Comparison of ENCODE assay signal across 2 cellular contexts in the genomic region with DNA sequence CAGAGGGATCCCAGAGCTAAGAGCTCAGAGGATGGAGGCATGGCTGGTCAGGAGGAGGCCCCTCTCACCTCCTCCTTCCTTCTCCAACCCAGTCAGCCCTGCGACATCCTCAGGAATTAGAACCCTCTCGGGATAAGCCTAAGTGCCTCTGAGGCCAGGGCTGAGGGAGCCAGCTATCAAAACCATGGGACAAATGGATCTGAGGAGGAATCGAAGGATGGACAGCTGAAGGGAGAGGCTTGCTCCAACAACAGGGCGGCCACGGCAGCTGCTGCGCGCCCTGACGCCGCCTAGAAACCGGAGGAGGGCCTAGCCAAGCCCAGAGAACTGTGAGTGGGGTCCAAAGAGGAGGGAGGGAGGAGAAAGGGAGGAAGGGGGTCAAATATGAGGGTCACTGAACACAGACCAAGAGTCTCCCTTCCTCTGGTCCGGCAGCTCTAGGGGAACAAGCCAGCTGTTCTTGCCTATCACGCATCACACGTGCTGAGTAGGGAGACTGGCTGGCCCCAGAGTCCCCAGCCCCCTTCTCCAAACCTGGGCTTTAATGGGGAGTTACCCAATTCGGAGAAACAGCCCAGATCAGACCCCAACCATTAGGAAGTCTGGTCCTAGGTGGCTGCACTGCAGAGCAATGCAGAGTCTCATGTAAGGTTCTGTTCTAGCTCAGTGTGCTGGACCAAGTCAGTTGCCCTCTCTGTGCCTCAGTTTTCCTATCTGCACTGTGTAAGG.
TF ChIP-seq lines count a peak whose summit lies in the region.

No MANE protein-coding gene starts in this region.

TF ChIP-seq in SK-N-SH treated with all-trans-retinoic acid at 6 μM for 48 hours, 23 proteins besides CTCF, POLR2A, EP300 and RAD21 (continued from another document):
- TF ChIP-seq, protein P1, sequence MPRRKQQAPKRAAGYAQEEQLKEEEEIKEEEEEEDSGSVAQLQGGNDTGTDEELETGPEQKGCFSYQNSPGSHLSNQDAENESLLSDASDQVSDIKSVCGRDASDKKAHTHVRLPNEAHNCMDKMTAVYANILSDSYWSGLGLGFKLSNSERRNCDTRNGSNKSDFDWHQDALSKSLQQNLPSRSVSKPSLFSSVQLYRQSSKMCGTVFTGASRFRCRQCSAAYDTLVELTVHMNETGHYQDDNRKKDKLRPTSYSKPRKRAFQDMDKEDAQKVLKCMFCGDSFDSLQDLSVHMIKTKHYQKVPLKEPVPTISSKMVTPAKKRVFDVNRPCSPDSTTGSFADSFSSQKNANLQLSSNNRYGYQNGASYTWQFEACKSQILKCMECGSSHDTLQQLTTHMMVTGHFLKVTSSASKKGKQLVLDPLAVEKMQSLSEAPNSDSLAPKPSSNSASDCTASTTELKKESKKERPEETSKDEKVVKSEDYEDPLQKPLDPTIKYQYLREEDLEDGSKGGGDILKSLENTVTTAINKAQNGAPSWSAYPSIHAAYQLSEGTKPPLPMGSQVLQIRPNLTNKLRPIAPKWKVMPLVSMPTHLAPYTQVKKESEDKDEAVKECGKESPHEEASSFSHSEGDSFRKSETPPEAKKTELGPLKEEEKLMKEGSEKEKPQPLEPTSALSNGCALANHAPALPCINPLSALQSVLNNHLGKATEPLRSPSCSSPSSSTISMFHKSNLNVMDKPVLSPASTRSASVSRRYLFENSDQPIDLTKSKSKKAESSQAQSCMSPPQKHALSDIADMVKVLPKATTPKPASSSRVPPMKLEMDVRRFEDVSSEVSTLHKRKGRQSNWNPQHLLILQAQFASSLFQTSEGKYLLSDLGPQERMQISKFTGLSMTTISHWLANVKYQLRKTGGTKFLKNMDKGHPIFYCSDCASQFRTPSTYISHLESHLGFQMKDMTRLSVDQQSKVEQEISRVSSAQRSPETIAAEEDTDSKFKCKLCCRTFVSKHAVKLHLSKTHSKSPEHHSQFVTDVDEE (CRISPR knock-in tag; IDR thresholded peaks at IDR 0.05) = no peak
- no peak for TF ChIP-seq ZFP3 (CRISPR knock-in tag; IDR thresholded peaks at IDR 0.05)
- no peak for TF ChIP-seq ZFP30 (CRISPR knock-in tag; IDR thresholded peaks at IDR 0.05)
TF ChIP-seq in SK-N-SH treated with all-trans-retinoic acid at 6 μM for 48 hours: peak in this region for 0.

TF ChIP-seq in SK-N-SH, 30 proteins besides CTCF, POLR2A, EP300 and RAD21 (continued from another document):
- TF ChIP-seq FOXJ3 (CRISPR knock-in tag; IDR thresholded peaks at IDR 0.05) = no peak
- TF ChIP-seq MXI1 (IDR thresholded peaks at IDR 0.05; ENCODE audit: low read depth, low read length) = no peak
- no peak for TF ChIP-seq NRF1 (IDR thresholded peaks at IDR 0.05; ENCODE audit: low read depth, low read length)
- no peak for TF ChIP-seq SIN3A (IDR thresholded peaks at IDR 0.05; ENCODE audit: borderline replicate concordance, low read depth, low read length)
- TF ChIP-seq, protein P2, sequence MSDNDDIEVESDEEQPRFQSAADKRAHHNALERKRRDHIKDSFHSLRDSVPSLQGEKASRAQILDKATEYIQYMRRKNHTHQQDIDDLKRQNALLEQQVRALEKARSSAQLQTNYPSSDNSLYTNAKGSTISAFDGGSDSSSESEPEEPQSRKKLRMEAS (IDR thresholded peaks at IDR 0.05; ENCODE audit: low read depth) = no peak
